9 cellular contexts compared by ENCODE assay signal in the genomic region with DNA sequence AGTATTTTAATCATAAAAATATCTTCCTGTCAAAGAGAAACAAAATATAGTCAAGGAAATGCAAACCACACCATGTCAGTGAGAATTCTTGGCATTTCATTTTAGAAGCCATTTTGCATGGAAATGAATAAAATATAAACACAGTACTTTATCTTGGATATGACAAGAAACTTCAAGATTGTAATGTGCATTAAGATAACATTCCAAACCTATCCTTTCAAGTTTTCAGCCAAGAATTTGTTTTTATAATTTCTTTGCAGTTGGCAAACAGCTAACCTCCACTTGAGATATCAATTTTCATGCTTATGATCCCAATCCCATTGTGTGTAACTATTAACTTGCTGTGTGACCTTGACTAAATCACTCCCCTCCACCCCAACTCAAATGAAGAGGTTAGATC. TPM values are rescaled to one million over a fixed set of nuclear protein-coding genes. Genes with fewer than 3 reads are reported as not detected.
"Had no signal": no experiment of that assay in that cellular context is flagged by ENCODE, and none has a peak within 500 bp of the region (broad histone marks: within the 10 kb centered on the region; RNA-seq: fewer than 3 reads in every experiment).

No MANE protein-coding gene starts in this region.

- ATAC-seq: GM23338, K562 had no signal

- H3K27ac Mint-ChIP-seq: GM23338, H9, HFFc6 had no signal

- H3K4me1 Mint-ChIP-seq: GM23338, H9 had no signal

- H3K9me3 Mint-ChIP-seq: GM23338, H9, HFFc6 had no signal

- H3K4me3 ChIP-seq: GM23338, K562 had no signal

- H3K27ac ChIP-seq: HL-60 had no signal

- DNase-seq: H9, HCEC 1CT, HFFc6, IMR-90, KG1 had no signal

- H3K4me3 Mint-ChIP-seq: GM23338, H9, HFFc6 had no signal

RNA-seq across cellular contexts. Expression of gene WT1, which starts 59.3 kb away (rescaled TPM):
- total RNA-seq: HFFc6, HT-29, IMR-90 had no signal
